19 cellular contexts compared by ENCODE assay signal in the genomic region with DNA sequence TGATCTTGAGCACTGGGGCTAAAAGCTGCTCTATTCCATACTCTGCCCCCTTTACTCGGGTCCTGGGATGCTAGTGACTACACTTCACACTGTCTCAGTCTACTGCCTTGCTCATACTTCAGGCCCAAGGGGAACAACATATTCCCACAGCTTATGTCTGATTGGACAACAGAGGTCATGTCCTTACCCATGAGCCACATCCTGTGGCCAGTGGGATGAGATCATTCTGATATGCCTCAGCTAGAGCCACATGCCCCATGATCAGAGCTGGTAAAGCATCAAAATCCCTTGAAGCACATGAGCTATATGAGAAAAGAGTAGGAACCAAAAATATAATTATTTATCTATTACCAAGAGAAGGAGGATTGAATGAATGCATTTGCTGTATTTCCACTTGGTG.
"Had no signal": no experiment of that assay in that cellular context is flagged by ENCODE, and none has a peak within 500 bp of the region (broad histone marks: within the 10 kb centered on the region; RNA-seq: fewer than 3 reads in every experiment).

No MANE protein-coding gene starts in this region.

- H3K4me3 ChIP-seq: body of pancreas, colonic mucosa, neural progenitor cell, pancreas, spleen, thoracic aorta had no signal

- H3K4me1 ChIP-seq: body of pancreas, colonic mucosa, neural progenitor cell, pancreas, spleen had no signal

- H3K27me3 ChIP-seq: body of pancreas, colonic mucosa, neural progenitor cell, pancreas had no signal

- H3K4me2 ChIP-seq: neural progenitor cell had no signal

- H3K27ac ChIP-seq: body of pancreas, colonic mucosa, neural progenitor cell, pancreas, spleen, thoracic aorta had no signal

- ATAC-seq: activated CD8-positive, alpha-beta T cell treated with anti-CD3 and anti-CD28 coated beads, Interleukin-2, amount 10 ng/mL, durations not matched to agents 7 days and 5 days; activated T-cell treated with anti-CD3 and anti-CD28 coated beads, Interleukin-2, amount 50 U/mL, for 72 hours; body of pancreas; pancreas; sciatic nerve; stimulated activated naive CD8-positive, alpha-beta T cell treated with anti-CD3 and anti-CD28 coated beads, Interleukin-15, amount 100 ng/mL, for 72 hours; T-helper 17 cell had no signal

- H3K9ac ChIP-seq: neural progenitor cell had no signal

- H3K36me3 ChIP-seq: colonic mucosa, neural progenitor cell, pancreas, spleen, thoracic aorta had no signal

- H3K9me3 ChIP-seq: colonic mucosa, pancreas, thoracic aorta had no signal

- DNase-seq: activated CD4-positive, alpha-beta T cell treated with anti-CD3 and anti-CD28 coated beads for 4 hours; activated CD8-positive, alpha-beta memory T cell treated with anti-CD3 and anti-CD28 coated beads, Interleukin-2, amount 50 U/mL, for 48 hours; activated CD8-positive, alpha-beta T cell treated with anti-CD3 and anti-CD28 coated beads, Interleukin-2, amount 10 ng/mL, durations not matched to agents 7 days and 5 days; activated gamma-delta T cell; activated T-cell treated with anti-CD3 and anti-CD28 coated beads, Interleukin-2, amount 50 U/mL, for 72 hours; body of pancreas; central memory CD4-positive, alpha-beta T cell; colonic mucosa; foreskin fibroblast; glutamatergic neuron; midbrain; naive B cell; pancreas; spleen; stimulated activated naive CD8-positive, alpha-beta T cell treated with anti-CD3 and anti-CD28 coated beads, Interleukin-15, amount 100 ng/mL, for 72 hours; T-helper 17 cell had no signal

- H2AFZ ChIP-seq: neural progenitor cell had no signal
